In the genomic region with DNA sequence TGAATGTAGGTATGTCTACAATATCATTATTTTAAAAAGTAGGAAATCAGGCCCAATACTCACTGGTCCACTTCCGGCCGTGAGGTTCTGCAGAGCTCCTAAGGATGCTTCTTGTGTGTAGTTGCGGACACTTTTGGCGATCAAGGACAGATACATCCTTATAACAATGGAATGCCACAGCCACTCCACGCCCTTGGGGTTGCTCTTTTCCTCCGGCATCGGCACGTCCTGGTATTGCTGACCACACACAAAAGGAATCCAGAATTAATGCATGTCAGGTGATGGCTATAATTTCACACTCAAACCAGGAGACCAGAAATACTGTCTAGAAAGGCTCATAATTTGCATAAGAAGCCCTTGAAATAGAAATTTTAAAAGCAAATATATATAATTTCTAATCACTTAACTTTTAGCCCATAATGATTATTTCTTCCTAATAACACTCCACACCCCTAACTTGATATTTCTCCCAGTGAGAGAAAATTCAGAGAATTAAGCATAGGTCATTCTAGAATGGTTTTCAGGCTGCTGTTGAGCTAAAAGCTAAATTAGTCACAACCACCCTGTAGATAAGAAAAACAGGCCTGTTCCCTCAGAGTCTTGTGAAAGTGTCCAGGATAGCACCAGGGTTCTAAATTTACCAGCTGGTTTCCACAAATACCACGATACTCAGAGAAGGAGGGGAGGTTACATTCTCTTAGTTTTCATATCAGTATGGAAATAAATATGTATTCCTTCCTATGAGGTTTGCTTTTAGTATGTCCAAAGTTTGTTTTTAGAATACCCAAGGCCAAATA, we compare ENCODE assay signal across 23 cellular contexts.
DNase-seq lines count a peak whose midpoint lies in the region.
"Had no signal": no experiment of that assay in that cellular context is flagged by ENCODE, and none has a peak within 500 bp of the region (broad histone marks: within the 10 kb centered on the region; RNA-seq: fewer than 3 reads in every experiment).

No MANE protein-coding gene starts in this region.

- 73% methylated on average over 8 of the region's 9 CpGs for WGBS in mesenchymal stem cell

- no peak overlapping the region for H3K4me3 ChIP-seq in mesenchymal stem cell (ENCODE audit: insufficient read depth in 1 of 2, low read depth in 1 of 2, low read length in 2 of 2)
- H3K4me3 ChIP-seq: adrenal gland, psoas muscle, upper lobe of left lung had no signal

- no peaks in the 10 kb centered on the region for H3K36me3 ChIP-seq in mesenchymal stem cell (ENCODE audit: control insufficient read depth in 1 of 2, insufficient read depth in 2 of 2, low read depth in 1 of 2, low read length in 2 of 2)
- H3K36me3 ChIP-seq: adrenal gland, upper lobe of left lung had no signal

- H2AK5ac ChIP-seq in mesenchymal stem cell (ENCODE audit: low read length, severe bottlenecking): no peak overlapping the region

- peak overlapping the region; percentile 25 for H3K27ac ChIP-seq in epithelial cell of prostate
- no peak overlapping the region for H3K27ac ChIP-seq in mesenchymal stem cell (ENCODE audit: low read length, poor library complexity, severe bottlenecking)
- H3K27ac ChIP-seq: adrenal gland, psoas muscle, upper lobe of left lung had no signal

- H3K27me3 ChIP-seq in mesenchymal stem cell (ENCODE audit: control insufficient read depth in 1 of 2, insufficient read depth in 1 of 2, low read length in 2 of 2): no peaks in the 10 kb centered on the region
- H3K27me3 ChIP-seq: adrenal gland, upper lobe of left lung had no signal

- no peaks in the 10 kb centered on the region for H3K9me3 Mint-ChIP-seq in activated T-cell treated with anti-CD3 and anti-CD28 coated beads, Interleukin-2, amount 50 U/mL, for 24 hours
- H3K9me3 Mint-ChIP-seq: activated B cell treated with CpG ODN at 0.5 μM for 24 hours; activated T-helper 17 cell treated with anti-CD3 and anti-CD28 coated beads, Interleukin-2, amount 50 U/mL, for 72 hours; CD4-positive, alpha-beta memory T cell; neural crest cell had no signal

- H3K23ac ChIP-seq in mesenchymal stem cell (ENCODE audit: low read length in 2 of 2): no peak overlapping the region

- H3K4me1 ChIP-seq in mesenchymal stem cell (ENCODE audit: control insufficient read depth, insufficient read depth, low read depth, low read length): peaks cover 2% of the 10 kb centered on the region
- H3K4me1 ChIP-seq: adrenal gland, psoas muscle, upper lobe of left lung had no signal

- H3K36me3 Mint-ChIP-seq in activated T-cell treated with anti-CD3 and anti-CD28 coated beads, Interleukin-2, amount 50 U/mL, for 24 hours (ENCODE audit: low read depth): no peaks in the 10 kb centered on the region
- H3K36me3 Mint-ChIP-seq: CD4-positive, alpha-beta memory T cell had no signal

- H2BK15ac ChIP-seq in mesenchymal stem cell (ENCODE audit: low read depth, poor library complexity, severe bottlenecking): no peak overlapping the region

- no peak overlapping the region for H4K8ac ChIP-seq in mesenchymal stem cell (ENCODE audit: low read length)

- peak overlapping the region; percentile 23 for H2AFZ ChIP-seq in mesenchymal stem cell (ENCODE audit: low read depth, low read length)

- no peak overlapping the region for H3K9ac ChIP-seq in mesenchymal stem cell (ENCODE audit: low read length)

- no peak overlapping the region for H3K4me2 ChIP-seq in mesenchymal stem cell (ENCODE audit: low read length, poor library complexity, severe bottlenecking)

- no peak overlapping the region for H3K14ac ChIP-seq in mesenchymal stem cell (ENCODE audit: low read length in 2 of 2)

- no peak overlapping the region for H4K91ac ChIP-seq in mesenchymal stem cell (ENCODE audit: low read length)

- no peaks in the 10 kb centered on the region for H3K9me3 ChIP-seq in mesenchymal stem cell (ENCODE audit: control insufficient read depth, low read length)
- H3K9me3 ChIP-seq: adrenal gland, psoas muscle, upper lobe of left lung had no signal

- H3K4me1 Mint-ChIP-seq in activated T-cell treated with anti-CD3 and anti-CD28 coated beads, Interleukin-2, amount 50 U/mL, for 24 hours (ENCODE audit: low read depth): no peaks in the 10 kb centered on the region
- H3K4me1 Mint-ChIP-seq: activated B cell treated with CpG ODN at 0.5 μM for 24 hours; activated T-helper 17 cell treated with anti-CD3 and anti-CD28 coated beads, Interleukin-2, amount 50 U/mL, for 72 hours; CD4-positive, alpha-beta memory T cell; neural crest cell had no signal

- no peak overlapping the region for H3K4me3 Mint-ChIP-seq in activated T-cell treated with anti-CD3 and anti-CD28 coated beads, Interleukin-2, amount 50 U/mL, for 24 hours
- H3K4me3 Mint-ChIP-seq: activated B cell treated with CpG ODN at 0.5 μM for 24 hours; activated T-helper 17 cell treated with anti-CD3 and anti-CD28 coated beads, Interleukin-2, amount 50 U/mL, for 72 hours; CD4-positive, alpha-beta memory T cell; neural crest cell had no signal

- peaks cover 2% of the 10 kb centered on the region for H3K27me3 Mint-ChIP-seq in activated T-cell treated with anti-CD3 and anti-CD28 coated beads, Interleukin-2, amount 50 U/mL, for 24 hours

- H3K27ac Mint-ChIP-seq in activated T-cell treated with anti-CD3 and anti-CD28 coated beads, Interleukin-2, amount 50 U/mL, for 24 hours: no peak overlapping the region
- H3K27ac Mint-ChIP-seq: activated B cell treated with CpG ODN at 0.5 μM for 24 hours; activated T-helper 17 cell treated with anti-CD3 and anti-CD28 coated beads, Interleukin-2, amount 50 U/mL, for 72 hours; CD4-positive, alpha-beta memory T cell had no signal

- H3K79me1 ChIP-seq in mesenchymal stem cell (replicated peaks; ENCODE audit: low read length, poor library complexity, severe bottlenecking): no peaks in the 10 kb centered on the region

- no peak overlapping the region for H3K18ac ChIP-seq in mesenchymal stem cell (ENCODE audit: low read depth in 1 of 2, low read length in 2 of 2)

- no peak overlapping the region for H2BK5ac ChIP-seq in mesenchymal stem cell (ENCODE audit: low read depth, low read length, poor library complexity, severe bottlenecking)

- DNase-seq in EL: peak; percentile 3
- DNase-seq in NCI-H226: peak; percentile 81
- no peak for DNase-seq in epithelial cell of prostate (ENCODE audit: low read depth, low spot score)
- peak; percentile 22 for DNase-seq in mesenchymal stem cell
- DNase-seq in KG1 (lab: John Stamatoyannopoulos, UW): no peak
- DNase-seq in activated effector memory CD4-positive, alpha-beta T cell treated with Interleukin-2 at 50 U/mL for 16 hours: no peak
- no peak for DNase-seq in middle frontal gyrus (ENCODE audit: extremely low spot score, low spot score)
- no peak for DNase-seq in activated T-cell treated with anti-CD3 and anti-CD28 coated beads, Interleukin-2, amount 50 U/mL, for 24 hours
- DNase-seq: activated B cell treated with CpG ODN at 0.5 μM for 24 hours; adrenal gland; CD4-positive, alpha-beta memory T cell; cortex of kidney; DND-41; MV-4-11; NCI-H2029 treated with DMSO at 0.1 percent for 48 hours; NCI-H510A treated with DMSO at 0.1 percent for 48 hours; psoas muscle; SIG-M5; stimulated activated CD4-positive, alpha-beta T cell treated with anti-CD3 and anti-CD28 coated beads, Interleukin-15, amount 100 ng/mL, for 24 hours; stimulated activated naive CD4-positive, alpha-beta T cell treated with Interleukin-2 at 50 U/mL for 16 hours; upper lobe of left lung had no signal

- no peak overlapping the region for H3K4ac ChIP-seq in mesenchymal stem cell (ENCODE audit: low read depth in 1 of 2, low read length in 2 of 2)

- no peak overlapping the region for H2BK120ac ChIP-seq in mesenchymal stem cell (ENCODE audit: low read depth, low read length)

- H2BK12ac ChIP-seq in mesenchymal stem cell (ENCODE audit: low read length in 2 of 2): no peak overlapping the region

Comparison
In these comparisons a context has a peak if more than half of its experiments do, and no peak if none do; other contexts are left out.
1. DNase-seq: peak in EL (single experiment), NCI-H226 (single experiment) and mesenchymal stem cell (single experiment); none in epithelial cell of prostate (single experiment), KG1 (single experiment), activated effector memory CD4-positive, alpha-beta T cell treated with Interleukin-2 at 50 U/mL for 16 hours (single experiment), middle frontal gyrus (single experiment) and activated T-cell treated with anti-CD3 and anti-CD28 coated beads, Interleukin-2, amount 50 U/mL, for 24 hours (single experiment).